Comparison of ENCODE assay signal across 1 cellular context in the genomic region with DNA sequence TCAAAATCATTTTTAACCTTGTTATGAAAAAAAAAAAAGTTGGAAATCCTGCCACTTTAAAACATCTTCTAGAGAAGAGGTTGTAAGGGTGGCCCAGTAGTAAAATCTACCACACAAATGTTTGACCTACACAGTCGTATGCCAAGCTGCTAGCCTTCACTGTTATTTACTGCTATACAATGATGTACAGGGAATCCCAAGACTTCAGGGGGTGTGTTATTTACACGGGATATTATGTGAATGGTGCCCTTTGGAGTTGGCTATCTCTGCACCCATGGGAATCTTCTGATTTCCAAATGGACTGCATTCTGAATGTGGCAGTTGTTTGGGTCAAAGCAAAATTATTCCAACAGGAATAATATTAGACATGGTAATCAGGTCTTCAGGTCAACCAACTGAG.
TF ChIP-seq lines count a peak whose summit lies in the region.

No MANE protein-coding gene starts in this region.

TF ChIP-seq in SK-N-SH treated with all-trans-retinoic acid at 6 μM for 48 hours, 23 proteins besides CTCF, POLR2A, EP300 and RAD21 (continued from another document):
- TF ChIP-seq, protein P1, sequence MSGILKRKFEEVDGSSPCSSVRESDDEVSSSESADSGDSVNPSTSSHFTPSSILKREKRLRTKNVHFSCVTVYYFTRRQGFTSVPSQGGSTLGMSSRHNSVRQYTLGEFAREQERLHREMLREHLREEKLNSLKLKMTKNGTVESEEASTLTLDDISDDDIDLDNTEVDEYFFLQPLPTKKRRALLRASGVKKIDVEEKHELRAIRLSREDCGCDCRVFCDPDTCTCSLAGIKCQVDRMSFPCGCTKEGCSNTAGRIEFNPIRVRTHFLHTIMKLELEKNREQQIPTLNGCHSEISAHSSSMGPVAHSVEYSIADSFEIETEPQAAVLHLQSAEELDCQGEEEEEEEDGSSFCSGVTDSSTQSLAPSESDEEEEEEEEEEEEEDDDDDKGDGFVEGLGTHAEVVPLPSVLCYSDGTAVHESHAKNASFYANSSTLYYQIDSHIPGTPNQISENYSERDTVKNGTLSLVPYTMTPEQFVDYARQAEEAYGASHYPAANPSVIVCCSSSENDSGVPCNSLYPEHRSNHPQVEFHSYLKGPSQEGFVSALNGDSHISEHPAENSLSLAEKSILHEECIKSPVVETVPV (CRISPR knock-in tag; IDR thresholded peaks at IDR 0.05), result no peak
- TF ChIP-seq ESRRG (CRISPR knock-in tag; IDR thresholded peaks at IDR 0.05) (no peak), ZFP30 (CRISPR knock-in tag; IDR thresholded peaks at IDR 0.05) (no peak)
